In genomic region chr17:78360371-78361226, GRCh38 we compare ENCODE assay signal across 8 cellular contexts. TPM values are rescaled to one million over a fixed set of nuclear protein-coding genes. Genes with fewer than 3 reads are reported as not detected.
DNase-seq lines count a peak whose midpoint lies in the region; ATAC-seq and TF ChIP-seq lines count a peak whose summit lies in the region.

No MANE protein-coding gene starts in this region.

- no TSS peak for BruUV-seq in mammary epithelial cell (replicated peaks; lab: Mats Ljungman, UMichigan)

- DNase-seq in GM03348 (ENCODE audit: low spot score) (peak; percentile 94), NCI-H2196 (lab: John Stamatoyannopoulos, UW; ENCODE audit: unreplicated experiment) (peak; percentile 100), activated B cell treated with CpG ODN at 0.5 μM for 24 hours (peak; percentile 92), mammary epithelial cell (peak; percentile 81), inferior parietal cortex (ENCODE audit: extremely low spot score) (peak; percentile 80), smooth muscle cell (lab: John Stamatoyannopoulos, UW; ENCODE audit: unreplicated experiment) (peak; percentile 85)

- CTCF ChIA-PET in activated B cell treated with CpG ODN at 0.5 μM for 24 hours (lab: Charles Lee) = interaction anchor here (0.6 to 3.2 kb wide), 24 partner anchors 9 to 276 kb away, joined by 3 to 50 read pairs (median 4); no protein-coding TSS in a partner anchor
- CTCF ChIA-PET in mammary epithelial cell (lab: Charles Lee; ENCODE audit: low non-redundant PET) = interaction anchor here (0.7 to 1.0 kb wide), 2 partner anchors 41 to 109 kb away, joined by 5 to 8 read pairs; no protein-coding TSS in a partner anchor

- peaks cover 41% of the 10 kb centered on the region for H3F3A ChIP-seq in smooth muscle cell (ENCODE audit: low read depth)

- H4K20me1 ChIP-seq in mammary epithelial cell (ENCODE audit: insufficient read depth, low read length) (peaks cover 4% of the 10 kb centered on the region), smooth muscle cell (ENCODE audit: low read depth) (peaks cover 42% of the 10 kb centered on the region)

- TF ChIP-seq CTCF in activated B cell treated with CpG ODN at 0.5 μM for 24 hours (IDR thresholded peaks at IDR 0.05) (peak; percentile 49), mammary epithelial cell (conservative IDR thresholded peaks at IDR 0.05 in 1 of 2, IDR thresholded peaks at IDR 0.05 in 1 of 2; ENCODE audit: extremely low read depth in 1 of 2, insufficient read depth in 1 of 2, low read depth in 1 of 2, low read length in 2 of 2) (peak; percentile 80 to 98), smooth muscle cell (IDR thresholded peaks at IDR 0.05; ENCODE audit: borderline replicate concordance, insufficient read depth, poor library complexity, severe bottlenecking) (peak; percentile 90)

- H3K4me3 ChIP-seq in mammary epithelial cell (replicated peaks in 1 of 3; ENCODE audit: insufficient read depth in 1 of 3, low read depth in 2 of 3, low read length in 3 of 3) = peak overlapping the region; percentile 52 to 87 (median 56)
- peak overlapping the region; percentile 95 for H3K4me3 ChIP-seq in smooth muscle cell

- H3K36me3 ChIP-seq in mammary epithelial cell (ENCODE audit: insufficient read depth, low read length) = no peaks in the 10 kb centered on the region
- no peaks in the 10 kb centered on the region for H3K36me3 ChIP-seq in smooth muscle cell (ENCODE audit: low read depth)

- H3K36me3 Mint-ChIP-seq in activated B cell treated with CpG ODN at 0.5 μM for 24 hours (ENCODE audit: low read depth) = peaks cover 27% of the 10 kb centered on the region

- in situ Hi-C loops in mammary epithelial cell (cut with MboI; ENCODE audit: low sequenced_read_pairs in 2 of 2) = no loop called here

- H3K9ac ChIP-seq in mammary epithelial cell (ENCODE audit: insufficient read depth, low read length) (peak overlapping the region; percentile 62), smooth muscle cell (ENCODE audit: low read depth) (peak overlapping the region; percentile 60)

- H3K27me3 ChIP-seq in mammary epithelial cell (ENCODE audit: insufficient read depth, low read length) (no peaks in the 10 kb centered on the region), smooth muscle cell (ENCODE audit: low read depth) (no peaks in the 10 kb centered on the region)

- peak overlapping the region; percentile 87 for H3K4me3 Mint-ChIP-seq in activated B cell treated with CpG ODN at 0.5 μM for 24 hours

- peaks cover 41% of the 10 kb centered on the region for H3K4me1 Mint-ChIP-seq in activated B cell treated with CpG ODN at 0.5 μM for 24 hours

- H2AFZ ChIP-seq in mammary epithelial cell (ENCODE audit: low read depth, low read length) (peak overlapping the region; percentile 63), smooth muscle cell (ENCODE audit: low read depth) (peak overlapping the region; percentile 65)

- H3K9me3 ChIP-seq in mammary epithelial cell (replicated peaks; ENCODE audit: insufficient read depth, low read length) (no peaks in the 10 kb centered on the region), smooth muscle cell (replicated peaks; ENCODE audit: low read depth) (no peaks in the 10 kb centered on the region)

- H3K9me3 Mint-ChIP-seq in activated B cell treated with CpG ODN at 0.5 μM for 24 hours = no peaks in the 10 kb centered on the region

- H3K27ac ChIP-seq in mammary epithelial cell (ENCODE audit: insufficient read depth, low read depth, low read length) (peak overlapping the region; percentile 39), smooth muscle cell (ENCODE audit: low read depth) (peak overlapping the region; percentile 77)

- intact Hi-C loops in activated B cell treated with CpG ODN at 0.5 μM for 24 hours (cut with micrococcal nuclease) = loop anchor here (1.0 kb wide), 9 partner anchors 17 to 480 kb away; partner anchors contain the start of genes AFMID, PGS1, TK1 and USP36
- intact Hi-C loops in mammary epithelial cell (cut with micrococcal nuclease) = loop anchor here (1.0 to 2.0 kb wide), 8 partner anchors 18 to 348 kb away; no protein-coding TSS in a partner anchor

- POLR2A ChIA-PET in activated B cell treated with CpG ODN at 0.5 μM for 24 hours (lab: Charles Lee) = interaction anchor here (0.6 to 3.1 kb wide), 23 partner anchors 9 to 420 kb away, joined by 3 to 27 read pairs (median 4); no protein-coding TSS in a partner anchor

- peak overlapping the region; percentile 72 for H3K27ac Mint-ChIP-seq in activated B cell treated with CpG ODN at 0.5 μM for 24 hours

- peaks cover 6% of the 10 kb centered on the region for H3K27me3 Mint-ChIP-seq in activated B cell treated with CpG ODN at 0.5 μM for 24 hours

- H3K79me2 ChIP-seq in mammary epithelial cell (ENCODE audit: insufficient read depth, low read length) (peaks cover 28% of the 10 kb centered on the region), smooth muscle cell (ENCODE audit: low read depth) (peaks cover 35% of the 10 kb centered on the region)

- H3K4me2 ChIP-seq in mammary epithelial cell (ENCODE audit: insufficient read depth, low read depth, low read length) (peak overlapping the region; percentile 97), smooth muscle cell (peak overlapping the region; percentile 97)

- dilution Hi-C loops in mammary epithelial cell (cut with HindIII; ENCODE audit: low sequenced_read_pairs) = loop anchor here (5.0 kb wide), 1 partner anchor 57 kb away; no protein-coding TSS in a partner anchor

- H3K4me1 ChIP-seq in mammary epithelial cell (ENCODE audit: insufficient read depth, low read length) = peaks cover 34% of the 10 kb centered on the region
- peaks cover 44% of the 10 kb centered on the region for H3K4me1 ChIP-seq in smooth muscle cell (ENCODE audit: low read depth)

- WGBS in mammary epithelial cell (ENCODE audit: low coverage, missing lambda C conversion rate) = 6% methylated on average over 26 of the region's 49 CpGs
- 2% methylated on average over 38 of the region's 49 CpGs for WGBS in smooth muscle cell (ENCODE audit: low lambda C conversion rate)

- peak; percentile 25 for ATAC-seq in HG02973 (IDR thresholded peaks at IDR 0.05; ENCODE audit: unreplicated experiment)
- ATAC-seq in activated B cell treated with CpG ODN at 0.5 μM for 24 hours (ENCODE audit: low read depth) = peak; percentile 32
- no peak for ATAC-seq in GM21367 (IDR thresholded peaks at IDR 0.05; ENCODE audit: unreplicated experiment)

RNA-seq across cellular contexts. Expression of gene SOCS3, which starts 0.7 kb away (rescaled TPM):
- 79.9 and 80.9 TPM in 2 replicates for total RNA-seq in activated B cell treated with CpG ODN at 0.5 μM for 24 hours
- 10 to 100 TPM in 1 of 2 donors, 1 to 10 TPM in 1; 4.3 to 24.7 TPM for total RNA-seq in mammary epithelial cell
- 3.5 TPM for polyA plus RNA-seq in mammary epithelial cell
- polyA minus RNA-seq in mammary epithelial cell = 1.8 TPM
- total RNA-seq in smooth muscle cell = 116 and 172 TPM in 2 replicates
- 201 and 310 TPM in 2 replicates for polyA plus RNA-seq in smooth muscle cell

RNA-seq across cellular contexts. Expression of gene PGS1, which starts 17.9 kb away (rescaled TPM):
- total RNA-seq in activated B cell treated with CpG ODN at 0.5 μM for 24 hours (55.2 and 76.1 TPM in 2 replicates), mammary epithelial cell (10 to 100 TPM; 29.1 to 31.5 TPM), smooth muscle cell (29.5 and 29.9 TPM in 2 replicates)
- polyA plus RNA-seq in mammary epithelial cell (19.8 TPM), smooth muscle cell (22.6 and 37.8 TPM in 2 replicates)
- 29.9 TPM for polyA minus RNA-seq in mammary epithelial cell
